In the genomic region with DNA sequence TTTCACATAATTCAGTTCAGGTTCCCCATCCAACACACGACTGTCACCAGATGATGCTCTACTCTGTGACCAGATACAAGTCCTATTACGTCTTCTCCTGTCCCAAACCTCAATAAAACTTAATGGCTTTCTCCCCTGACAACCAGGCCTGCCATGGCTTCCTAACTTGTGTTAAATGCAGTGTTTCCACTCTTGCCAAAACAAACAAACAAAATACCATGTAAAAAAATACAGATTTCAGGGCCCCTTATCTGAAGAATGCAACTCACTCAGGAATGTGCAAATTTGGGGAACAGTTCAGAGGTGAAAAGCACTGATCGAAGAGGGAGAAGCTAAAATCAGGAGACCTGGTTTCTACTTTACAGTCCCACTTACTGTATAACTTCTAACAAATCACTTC, we compare ENCODE assay signal across 8 cellular contexts. TPM values are rescaled to one million over a fixed set of nuclear protein-coding genes. Genes with fewer than 3 reads are reported as not detected.
A peak's percentile ranks its signal among the peaks of the same experiment; 100 is the strongest.
DNase-seq lines count a peak whose midpoint lies in the region; ATAC-seq and TF ChIP-seq lines count a peak whose summit lies in the region.

No MANE protein-coding gene starts in this region.

- in situ Hi-C loops in HAP-1 (cut with MboI; ENCODE audit: low sequenced_read_pairs) (no loop called here), G401 (cut with HindIII; ENCODE audit: low sequenced_read_pairs) (no loop called here)

- H3K4me1 ChIP-seq in HAP-1 (peaks cover 11% of the 10 kb centered on the region), right cardiac atrium (ENCODE audit: control insufficient read depth, insufficient read depth, low read length) (no peaks in the 10 kb centered on the region), skeletal muscle tissue (ENCODE audit: control insufficient read depth in 3 of 3, insufficient read depth in 3 of 3, low read length in 3 of 3) (peaks cover 13 to 14% (median 13%) of the 10 kb centered on the region in 3 donors)

- H3K36me3 ChIP-seq in HAP-1 (replicated peaks) (peaks cover 11% of the 10 kb centered on the region; the same call in 1 of the 2 replicates), WERI-Rb-1 (peaks cover 22% of the 10 kb centered on the region), skeletal muscle tissue (ENCODE audit: control insufficient read depth in 3 of 3, insufficient read depth in 3 of 3, low read length in 3 of 3) (peaks cover 0 to 8% (median 7%) of the 10 kb centered on the region in 3 donors)

- WGBS in right cardiac atrium, result 32% methylated on average over 3 of the region's 3 CpGs

- no peak for DNase-seq in HAP-1 (ENCODE audit: low spot score in 2 of 2)
- DNase-seq in WERI-Rb-1, result no peak
- DNase-seq in right cardiac atrium, result no peak
- no peak for DNase-seq in G401 (ENCODE audit: low spot score)
- DNase-seq in DMS153 (lab: John Stamatoyannopoulos, UW), result no peak
- no peak for DNase-seq in mucosa of gallbladder (ENCODE audit: low spot score)
- DNase-seq in amygdala (lab: John Stamatoyannopoulos, UW), result no peak

- H3K27ac ChIP-seq in WERI-Rb-1 (peak overlapping the region; percentile 94; the same call in 1 of the 2 replicates), right cardiac atrium (ENCODE audit: low read length) (no peak overlapping the region), skeletal muscle tissue (ENCODE audit: low read depth, low read length) (no peak overlapping the region)

- H3K4me3 ChIP-seq in HAP-1 (peak overlapping the region; percentile 78), WERI-Rb-1 (ENCODE audit: low read depth, low read length) (peak overlapping the region; percentile 93), right cardiac atrium (ENCODE audit: low read length) (peak overlapping the region; percentile 85), skeletal muscle tissue (ENCODE audit: low read length in 3 of 3) (peak overlapping the region; percentile 77 to 95 (median 78))

- H3K9ac ChIP-seq in skeletal muscle tissue (ENCODE audit: low read depth in 1 of 3, low read length in 3 of 3), result peak overlapping the region; percentile 69 to 82 (median 69)

- no peaks in the 10 kb centered on the region for H3K27me3 ChIP-seq in HAP-1 (ENCODE audit: low read depth)
- no peaks in the 10 kb centered on the region for H3K27me3 ChIP-seq in WERI-Rb-1 (ENCODE audit: insufficient read depth, low read depth, severe bottlenecking)
- H3K27me3 ChIP-seq in right cardiac atrium (ENCODE audit: control insufficient read depth, insufficient read depth), result no peaks in the 10 kb centered on the region
- H3K27me3 ChIP-seq in skeletal muscle tissue (ENCODE audit: control insufficient read depth in 3 of 3, insufficient read depth in 3 of 3, low read length in 3 of 3), result no peaks in the 10 kb centered on the region

- intact Hi-C loops in right cardiac atrium (cut with DNase I), result loop anchor here in 1 of 4 donors (5.0 kb wide), 1 partner anchor 249 kb away; no protein-coding TSS in a partner anchor

- TF ChIP-seq CTCF in WERI-Rb-1 (IDR thresholded peaks at IDR 0.05; ENCODE audit: low read depth, low read length), result no peak

- no peak for ATAC-seq in right cardiac atrium

- H3K9me3 ChIP-seq in HAP-1 (no peaks in the 10 kb centered on the region), WERI-Rb-1 (ENCODE audit: severe bottlenecking) (no peaks in the 10 kb centered on the region), right cardiac atrium (ENCODE audit: control insufficient read depth, low read length) (no peaks in the 10 kb centered on the region), skeletal muscle tissue (ENCODE audit: control insufficient read depth in 3 of 3, low read length in 3 of 3) (no peaks in the 10 kb centered on the region)

RNA-seq across cellular contexts. Expression of gene NUF2, which starts 0.9 kb away (rescaled TPM):
- total RNA-seq in right cardiac atrium, result under 1 TPM in 3 of 4 donors, not detected in 1; 0.57 to 0.74 (median 0.71) TPM
- polyA plus RNA-seq in right cardiac atrium, result 0.23 TPM
- 1.0 TPM for total RNA-seq in skeletal muscle tissue
- total RNA-seq in G401 (2014; rRNA removed; shearing (Covaris generic)), result 26.5 and 28.0 TPM in 2 replicates
- total RNA-seq in mucosa of gallbladder, result 0.52 TPM

Comparison
In these comparisons a context has a peak if more than half of its experiments do, and no peak if none do; other contexts are left out.
1. RNA of gene NUF2, which starts 0.9 kb away (total RNA-seq): 26.5 to 28.0 TPM in G401; 1.0 TPM in skeletal muscle tissue (single experiment), 0.57 to 0.74 TPM in right cardiac atrium and 0.52 TPM in mucosa of gallbladder (single experiment); every median in the first group is over 10 times any median in the second.
2. Peak in every context shown above with its lines, with median percentiles within 50 percentile points of each other: H3K4me3 ChIP-seq.